8 cellular contexts compared by ENCODE assay signal in the genomic region with DNA sequence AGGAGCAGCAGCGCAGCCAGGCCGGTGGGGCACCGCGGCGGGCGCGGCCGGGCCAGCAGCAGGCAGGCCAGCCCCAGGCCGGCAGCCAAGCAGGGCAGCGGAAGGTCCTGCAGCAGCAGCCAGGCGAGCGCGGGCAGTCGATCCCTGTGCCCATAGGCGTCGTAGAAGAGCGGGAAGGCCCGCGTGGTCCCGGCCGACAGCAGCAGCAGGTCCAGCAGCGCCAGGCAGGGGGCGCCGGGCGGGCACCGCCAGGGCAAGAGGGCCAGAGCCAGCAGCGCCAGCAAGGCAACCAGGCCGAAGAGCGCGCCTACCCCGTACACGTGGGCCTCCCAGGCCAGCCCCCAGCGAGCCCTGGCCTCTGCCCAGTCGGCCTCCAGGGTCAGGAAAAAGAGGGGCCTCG. TPM values are rescaled to one million over a fixed set of nuclear protein-coding genes. Genes with fewer than 3 reads are reported as not detected.
DNase-seq lines count a peak whose midpoint lies in the region; ATAC-seq and TF ChIP-seq lines count a peak whose summit lies in the region.

No MANE protein-coding gene starts in this region.

- ATAC-seq in GM18870 (IDR thresholded peaks at IDR 0.05; ENCODE audit: unreplicated experiment), result no peak
- no peak for ATAC-seq in HG03571 (IDR thresholded peaks at IDR 0.05; ENCODE audit: unreplicated experiment)

- TF ChIP-seq EP300 in neural cell (conservative IDR thresholded peaks at IDR 0.05; ENCODE audit: poor library complexity, severe bottlenecking), result no peak

- no peak overlapping the region for H3K4me3 ChIP-seq in WERI-Rb-1 (ENCODE audit: low read depth, low read length)
- H3K4me3 ChIP-seq in neural cell (ENCODE audit: low read length), result no peak overlapping the region
- no peak overlapping the region for H3K4me3 ChIP-seq in SJCRH30

- H3K4me1 ChIP-seq in SJCRH30, result peaks cover 8% of the 10 kb centered on the region; the same call in 1 of the 2 replicates

- H3K27me3 ChIP-seq in WERI-Rb-1 (ENCODE audit: insufficient read depth, low read depth, severe bottlenecking), result no peaks in the 10 kb centered on the region
- peaks cover 46% of the 10 kb centered on the region for H3K27me3 ChIP-seq in neural cell (ENCODE audit: insufficient read depth, low read depth, low read length)
- no peaks in the 10 kb centered on the region for H3K27me3 ChIP-seq in SJCRH30

- H3K4me2 ChIP-seq in neural cell (ENCODE audit: low read length), result no peak overlapping the region

- no peak overlapping the region for H2AFZ ChIP-seq in neural cell (ENCODE audit: low read depth, low read length)

- no peak for TF ChIP-seq RAD21 in neural cell (conservative IDR thresholded peaks at IDR 0.05)

- DNase-seq in EH (ENCODE audit: low read depth) (peak; percentile 37), WERI-Rb-1 (no peak), fibroblast of gingiva (ENCODE audit: low read depth) (peak; percentile 21), dedifferentiated amniotic fluid mesenchymal stem cell (ENCODE audit: extremely low spot score) (no peak), SJCRH30 (no peak)

- TF ChIP-seq CTCF in WERI-Rb-1 (IDR thresholded peaks at IDR 0.05; ENCODE audit: low read depth, low read length) (0 out of 2 replicates have a peak, but pooled peaks have one; percentile 4), neural cell (IDR thresholded peaks at IDR 0.05; ENCODE audit: poor library complexity, severe bottlenecking) (peak; percentile 23)

- no peak overlapping the region for H3K9ac ChIP-seq in neural cell (ENCODE audit: low read length)

- no peaks in the 10 kb centered on the region for H4K20me1 ChIP-seq in neural cell (ENCODE audit: insufficient read depth)

- H3K9me3 ChIP-seq in WERI-Rb-1 (ENCODE audit: severe bottlenecking) (no peaks in the 10 kb centered on the region), neural cell (ENCODE audit: low read length) (no peaks in the 10 kb centered on the region), SJCRH30 (replicated peaks) (no peaks in the 10 kb centered on the region)

- no peaks in the 10 kb centered on the region for H3K9me2 ChIP-seq in neural cell (ENCODE audit: insufficient read depth, low read length)

- no peaks in the 10 kb centered on the region for H3K79me2 ChIP-seq in neural cell (replicated peaks; ENCODE audit: insufficient read depth, low read length)

- H3K36me3 ChIP-seq in WERI-Rb-1 (no peaks in the 10 kb centered on the region), neural cell (ENCODE audit: insufficient read depth, low read length) (no peaks in the 10 kb centered on the region), SJCRH30 (no peaks in the 10 kb centered on the region)

- H3K27ac ChIP-seq in WERI-Rb-1, result no peak overlapping the region
- H3K27ac ChIP-seq in neural cell (ENCODE audit: low read length), result no peak overlapping the region
- no peak overlapping the region for H3K27ac ChIP-seq in SJCRH30

- H3F3A ChIP-seq in neural cell (ENCODE audit: insufficient read depth, low read length, poor library complexity, severe bottlenecking), result no peaks in the 10 kb centered on the region

TF ChIP-seq in neural cell, 6 proteins besides CTCF, POLR2A, EP300 and RAD21:
- TF ChIP-seq EZH2 (IDR thresholded peaks at IDR 0.05; ENCODE audit: borderline replicate concordance, insufficient read depth, low read length, poor library complexity, severe bottlenecking), result peak; percentile 56
- no peak for TF ChIP-seq TAF1 (IDR thresholded peaks at IDR 0.05; ENCODE audit: low read depth)
TF ChIP-seq in neural cell: peak in this region for 1.

RNA-seq across cellular contexts. Expression of gene RBM28, which starts 8.4 kb away (rescaled TPM):
- polyA plus RNA-seq in neural cell, result 18.9 and 33.8 TPM in 2 replicates
- 30.7 and 35.9 TPM in 2 replicates for polyA minus RNA-seq in neural cell
- 37.0 and 49.7 TPM in 2 replicates for total RNA-seq in SJCRH30 (2014; rRNA removed; shearing (Covaris generic))

RNA-seq across cellular contexts. Expression of gene PRRT4, which starts 9.4 kb away (rescaled TPM):
- 32.5 and 34.4 TPM in 2 replicates for polyA plus RNA-seq in neural cell
- 17.2 and 22.4 TPM in 2 replicates for polyA minus RNA-seq in neural cell
- 3.2 and 5.1 TPM in 2 replicates for total RNA-seq in SJCRH30 (2014; rRNA removed; shearing (Covaris generic))

RNA-seq across cellular contexts. Expression of gene IMPDH1, which starts 57.6 kb away (rescaled TPM):
- 49.5 and 49.7 TPM in 2 replicates for polyA plus RNA-seq in neural cell
- 37.3 and 38.7 TPM in 2 replicates for polyA minus RNA-seq in neural cell
- 43.2 and 47.9 TPM in 2 replicates for total RNA-seq in SJCRH30 (2014; rRNA removed; shearing (Covaris generic))

Comparison
In these comparisons a context has a peak if more than half of its experiments do, and no peak if none do; other contexts are left out.
1. DNase-seq: peak in EH (single experiment) and fibroblast of gingiva (single experiment); none in WERI-Rb-1 (single experiment), dedifferentiated amniotic fluid mesenchymal stem cell (single experiment) and SJCRH30 (0 of 2).